ENCODE assay signal across 8 cellular contexts in the genomic region with DNA sequence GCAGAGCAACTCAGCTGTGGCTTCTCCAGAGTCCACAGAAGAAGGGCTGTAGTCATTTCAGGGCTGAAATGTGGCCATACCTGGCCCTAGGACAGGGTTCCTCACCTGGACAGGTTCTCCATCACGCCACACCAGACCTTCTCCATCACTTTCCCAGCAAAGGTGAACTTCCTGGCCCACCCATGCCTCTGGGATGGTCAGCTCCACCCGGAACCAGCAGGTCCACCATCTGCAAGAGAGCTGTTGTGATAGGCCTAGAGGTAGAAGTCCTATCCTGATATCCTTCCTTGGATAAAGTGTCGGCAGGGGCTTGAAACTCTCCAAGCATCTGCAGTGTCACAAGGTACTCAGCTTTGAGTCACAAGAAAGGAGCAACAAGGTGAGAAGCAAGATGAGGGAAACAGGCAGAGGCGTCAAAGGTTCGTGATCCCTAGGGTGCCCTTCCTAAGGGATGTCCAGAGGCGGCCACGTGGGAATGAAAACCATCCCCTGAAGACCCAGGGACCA. TPM values are rescaled to one million over a fixed set of nuclear protein-coding genes. Genes with fewer than 3 reads are reported as not detected.
DNase-seq lines count a peak whose midpoint lies in the region; ATAC-seq, FAIRE-seq and TF ChIP-seq lines count a peak whose summit lies in the region.

No MANE protein-coding gene starts in this region.

- intact Hi-C loops in esophagus squamous epithelium (cut with DNase I): no loop called here

- POLR2A ChIA-PET in RWPE1 (lab: Yijun Ruan, JAX; ENCODE audit: low non-redundant PET): interaction anchor here (0.7 to 2.4 kb wide), 7 partner anchors 14 to 294 kb away, joined by 3 to 13 read pairs (median 3); partner anchors contain the start of genes IMP3 and SNX33

- peak overlapping the region; percentile 98 for H3K27ac ChIP-seq in RWPE1
- H3K27ac ChIP-seq in esophagus squamous epithelium: peak overlapping the region; percentile 98 to 100 (median 100)

- H3K9me3 Mint-ChIP-seq in progenitor cell of endocrine pancreas (ENCODE audit: low read depth): no peaks in the 10 kb centered on the region

- CTCF ChIA-PET in RWPE1 (lab: Yijun Ruan, JAX): interaction anchor here (0.5 to 1.4 kb wide), 8 partner anchors 11 to 309 kb away, joined by 3 to 12 read pairs (median 4); partner anchors contain the start of gene COMMD4

- no peak for ATAC-seq in HG02981 (IDR thresholded peaks at IDR 0.05; ENCODE audit: unreplicated experiment)

- peaks cover 13% of the 10 kb centered on the region; the same call in 1 of the 2 replicates for H3K36me3 ChIP-seq in ES-I3 (ENCODE audit: insufficient read depth, low read length)
- H3K36me3 ChIP-seq in esophagus squamous epithelium: peaks cover 24 to 79% (median 25%) of the 10 kb centered on the region in 3 donors

- no peaks in the 10 kb centered on the region for H3K27me3 ChIP-seq in esophagus squamous epithelium

- H3K27ac Mint-ChIP-seq in progenitor cell of endocrine pancreas: peak overlapping the region; percentile 83

- TF ChIP-seq POLR2A in esophagus squamous epithelium (IDR thresholded peaks at IDR 0.05) (no peak), GM12892 (IDR thresholded peaks at IDR 0.05; ENCODE audit: low read depth, low read length) (no peak)

- no peak for TF ChIP-seq CTCF in RWPE1 (conservative IDR thresholded peaks at IDR 0.05; ENCODE audit: low read depth)
- no peak for TF ChIP-seq CTCF in esophagus squamous epithelium (IDR thresholded peaks at IDR 0.05)
- no peak for TF ChIP-seq CTCF in progenitor cell of endocrine pancreas (IDR thresholded peaks at IDR 0.05; ENCODE audit: unreplicated experiment)

- H3K9me3 ChIP-seq in ES-I3 (ENCODE audit: control insufficient read depth, insufficient read depth, low read length) (no peaks in the 10 kb centered on the region), esophagus squamous epithelium (no peaks in the 10 kb centered on the region)

- H3K4me3 Mint-ChIP-seq in progenitor cell of endocrine pancreas (ENCODE audit: low read depth): peak overlapping the region; percentile 88

- DNase-seq in RWPE1 (ENCODE audit: low spot score) (no peak), esophagus squamous epithelium (lab: John Stamatoyannopoulos, UW) (no peak), progenitor cell of endocrine pancreas (ENCODE audit: low spot score, unreplicated experiment) (no peak), amniotic stem cell (lab: John Stamatoyannopoulos, UW) (no peak), NCI-H82 treated with DMSO at 0.1 percent for 48 hours (lab: John Stamatoyannopoulos, UW; ENCODE audit: unreplicated experiment) (no peak), GM12892 (ENCODE audit: insufficient read length) (no peak)

- peak overlapping the region; percentile 83; the same call in 1 of the 2 replicates for H3K9ac ChIP-seq in ES-I3 (ENCODE audit: low read depth, low read length)

- WGBS in esophagus squamous epithelium, 2 donors: 25 to 29% methylated on average over 6 to 7 of the region's 7 CpGs

- no peak for FAIRE-seq in GM12892 (lab: Jason Lieb, UNC)

- H3K27me3 Mint-ChIP-seq in progenitor cell of endocrine pancreas: no peaks in the 10 kb centered on the region

- peaks cover 13% of the 10 kb centered on the region for H3K4me1 Mint-ChIP-seq in progenitor cell of endocrine pancreas (ENCODE audit: low read depth)

- no peaks in the 10 kb centered on the region for H3K4me1 ChIP-seq in ES-I3 (ENCODE audit: insufficient read depth, low read length)
- H3K4me1 ChIP-seq in esophagus squamous epithelium: peaks cover 8 to 49% (median 28%) of the 10 kb centered on the region in 3 donors

- H3K36me3 Mint-ChIP-seq in progenitor cell of endocrine pancreas (ENCODE audit: insufficient read depth): peaks cover 9% of the 10 kb centered on the region

- H3K4me3 ChIP-seq in esophagus squamous epithelium: peak overlapping the region; percentile 80 to 100 (median 98)

RNA-seq across cellular contexts. Expression of gene MAN2C1, which starts 0.9 kb away (rescaled TPM):
- total RNA-seq in esophagus squamous epithelium (100 to 1,000 TPM in 2 of 4 donors, 10 to 100 TPM in 2; 60.3 to 134 (median 83.8) TPM), progenitor cell of endocrine pancreas (196 and 200 TPM in 2 replicates)
- 123 TPM for polyA plus RNA-seq in GM12892 (2012; ENCODE audit: missing spikeins)

RNA-seq across cellular contexts. Expression of gene NEIL1, which starts 20.6 kb away (rescaled TPM):
- total RNA-seq in esophagus squamous epithelium (10 to 100 TPM in 2 of 4 donors, 1 to 10 TPM in 2; 7.9 to 58.0 (median 10.9) TPM), progenitor cell of endocrine pancreas (79.2 and 84.4 TPM in 2 replicates)
- polyA plus RNA-seq in GM12892 (2012; ENCODE audit: missing spikeins): 7.1 TPM

RNA-seq across cellular contexts. Expression of gene COMMD4, which starts 31.6 kb away (rescaled TPM):
- 10 to 100 TPM; 35.5 to 54.4 (median 44.5) TPM for total RNA-seq in esophagus squamous epithelium
- total RNA-seq in progenitor cell of endocrine pancreas: 95.6 and 95.7 TPM in 2 replicates
- polyA plus RNA-seq in GM12892 (2012; ENCODE audit: missing spikeins): 54.4 TPM
